ENCODE assay signal across 8 cellular contexts in genomic region chr9:131406567-131407436, GRCh38. TPM values are rescaled to one million over a fixed set of nuclear protein-coding genes. Genes with fewer than 3 reads are reported as not detected.
DNase-seq lines count a peak whose midpoint lies in the region; ATAC-seq and TF ChIP-seq lines count a peak whose summit lies in the region.

No MANE protein-coding gene starts in this region.

- H3K27ac ChIP-seq in heart right ventricle (peak overlapping the region; percentile 39 to 89 (median 78)), mammary epithelial cell (ENCODE audit: insufficient read depth, low read depth, low read length) (peak overlapping the region; percentile 44), muscle layer of colon (ENCODE audit: low read depth, low read length) (peak overlapping the region; percentile 95)

- BruUV-seq in mammary epithelial cell (replicated peaks; lab: Mats Ljungman, UMichigan) = no TSS peak

- H2AFZ ChIP-seq in mammary epithelial cell (ENCODE audit: low read depth, low read length) = no peak overlapping the region

- 15 to 20% methylated on average over 9 of the region's 9 CpGs for WGBS in heart right ventricle, 2 donors
- WGBS in mammary epithelial cell (ENCODE audit: low coverage, missing lambda C conversion rate) = 8% methylated on average over 9 of the region's 9 CpGs

- peak overlapping the region; percentile 84 for H3K4me2 ChIP-seq in mammary epithelial cell (ENCODE audit: insufficient read depth, low read depth, low read length)

- H3K9me3 ChIP-seq in heart right ventricle = no peaks in the 10 kb centered on the region
- no peaks in the 10 kb centered on the region for H3K9me3 ChIP-seq in mammary epithelial cell (replicated peaks; ENCODE audit: insufficient read depth, low read length)
- H3K9me3 ChIP-seq in muscle layer of colon (ENCODE audit: low read length) = no peaks in the 10 kb centered on the region

- in situ Hi-C loops in mammary epithelial cell (cut with MboI; ENCODE audit: low sequenced_read_pairs in 2 of 2) = loop anchor here in 1 of 2 donors (10.0 to 25.0 kb wide), 2 partner anchors 52 to 330 kb away; partner anchors contain the start of gene RAPGEF1

- H3K4me3 ChIP-seq in heart right ventricle = peak overlapping the region in 6 of 10 donors; percentile 1 to 34 (median 22)
- H3K4me3 ChIP-seq in mammary epithelial cell (replicated peaks in 1 of 3; ENCODE audit: insufficient read depth in 1 of 3, low read depth in 2 of 3, low read length in 3 of 3) = peak overlapping the region in 2 of 3 experiments; percentile 30 to 37
- peak overlapping the region in 1 of 2 donors; percentile 51 for H3K4me3 ChIP-seq in muscle layer of colon (ENCODE audit: low read depth in 1 of 2, low read length in 2 of 2)

- H3K27me3 ChIP-seq in heart right ventricle (no peaks in the 10 kb centered on the region), mammary epithelial cell (ENCODE audit: insufficient read depth, low read length) (no peaks in the 10 kb centered on the region), muscle layer of colon (ENCODE audit: control insufficient read depth in 1 of 2, insufficient read depth in 2 of 2, low read length in 2 of 2) (no peaks in the 10 kb centered on the region)

- H4K20me1 ChIP-seq in mammary epithelial cell (ENCODE audit: insufficient read depth, low read length) = peaks cover 46% of the 10 kb centered on the region

- H3K36me3 ChIP-seq in heart right ventricle = peaks cover 0 to 5% (median 0%) of the 10 kb centered on the region in 9 donors
- H3K36me3 ChIP-seq in mammary epithelial cell (ENCODE audit: insufficient read depth, low read length) = no peaks in the 10 kb centered on the region
- H3K36me3 ChIP-seq in muscle layer of colon (ENCODE audit: insufficient read depth, low read length) = no peaks in the 10 kb centered on the region

- peaks cover 100% of the 10 kb centered on the region for H3K79me2 ChIP-seq in mammary epithelial cell (ENCODE audit: insufficient read depth, low read length)

- CTCF ChIA-PET in mammary epithelial cell (lab: Charles Lee; ENCODE audit: low non-redundant PET) = interaction anchor here (0.6 to 0.7 kb wide), 4 partner anchors 24 to 158 kb away, joined by 3 to 4 read pairs (median 4); no protein-coding TSS in a partner anchor

- peak in 1 of 8 donors; percentile 20 for ATAC-seq in heart right ventricle
- no peak for ATAC-seq in left ventricle myocardium superior
- ATAC-seq in GM19467 (IDR thresholded peaks at IDR 0.05; ENCODE audit: unreplicated experiment) = no peak

- TF ChIP-seq CTCF in heart right ventricle (IDR thresholded peaks at IDR 0.05) = no peak
- no peak for TF ChIP-seq CTCF in mammary epithelial cell (conservative IDR thresholded peaks at IDR 0.05 in 1 of 2, IDR thresholded peaks at IDR 0.05 in 1 of 2; ENCODE audit: extremely low read depth in 1 of 2, insufficient read depth in 1 of 2, low read depth in 1 of 2, low read length in 2 of 2)

- intact Hi-C loops in heart right ventricle (cut with DNase I) (no loop called here), left ventricle myocardium superior (cut with micrococcal nuclease) (no loop called here), mammary epithelial cell (cut with micrococcal nuclease) (no loop called here)

- dilution Hi-C loops in mammary epithelial cell (cut with HindIII; ENCODE audit: low sequenced_read_pairs) = no loop called here

- peaks cover 50 to 100% (median 97%) of the 10 kb centered on the region in 9 donors for H3K4me1 ChIP-seq in heart right ventricle
- H3K4me1 ChIP-seq in mammary epithelial cell (ENCODE audit: insufficient read depth, low read length) = peaks cover 69% of the 10 kb centered on the region
- peaks cover 89% of the 10 kb centered on the region for H3K4me1 ChIP-seq in muscle layer of colon (ENCODE audit: insufficient read depth, low read length)

- H3K9ac ChIP-seq in mammary epithelial cell (ENCODE audit: insufficient read depth, low read length) (peak overlapping the region; percentile 38), muscle layer of colon (ENCODE audit: low read length) (peak overlapping the region; percentile 14)

- no peak for DNase-seq in heart right ventricle
- no peak for DNase-seq in left ventricle myocardium superior
- no peak for DNase-seq in mammary epithelial cell
- DNase-seq in NCI-H2171 treated with DMSO at 0.1 percent for 48 hours (lab: John Stamatoyannopoulos, UW) = no peak
- no peak for DNase-seq in occipital lobe (lab: John Stamatoyannopoulos, UW)
- DNase-seq in SKM-1 treated with dmso at 0.1 percent for 144 hours (lab: John Stamatoyannopoulos, UW; ENCODE audit: unreplicated experiment) = no peak

RNA-seq across cellular contexts. Expression of gene PRRC2B, which starts 12.9 kb away (rescaled TPM):
- total RNA-seq in heart right ventricle = 100 to 1,000 TPM; 107 to 153 (median 132) TPM
- polyA plus RNA-seq in heart right ventricle = 10 to 100 TPM; 26.4 to 77.1 TPM
- total RNA-seq in left ventricle myocardium superior = 144 TPM
- total RNA-seq in mammary epithelial cell = 100 to 1,000 TPM in 1 of 2 donors, 10 to 100 TPM in 1; 84.0 to 170 TPM
- polyA plus RNA-seq in mammary epithelial cell = 26.5 TPM
- 206 TPM for polyA minus RNA-seq in mammary epithelial cell
- 118 TPM for total RNA-seq in occipital lobe

Comparison
In these comparisons a context has a peak if more than half of its experiments do, and no peak if none do; other contexts are left out.
1. H3K27ac ChIP-seq: peak in every context shown above with its lines; median percentile 95 in muscle layer of colon; 78 in heart right ventricle; 44 in mammary epithelial cell.